ENCODE assay signal across 17 cellular contexts in genomic region chr16:53530741-53531140, GRCh38.
"Had no signal": no experiment of that assay in that cellular context is flagged by ENCODE, and none has a peak within 500 bp of the region (broad histone marks: within the 10 kb centered on the region; RNA-seq: fewer than 3 reads in every experiment).

No MANE protein-coding gene starts in this region.

- H2AFZ ChIP-seq: PC-9 had no signal

- H3K27me3 ChIP-seq: Peyer's patch had no signal

- H3K4me1 ChIP-seq: Peyer's patch had no signal

- DNase-seq: Karpas-422; KG1; MG63; NCI-H1436; NCI-H187; NCI-H2029; NCI-H345; NCI-H446 treated with DMSO at 0.1 percent for 48 hours; NCI-H748 treated with DMSO at 0.1 percent for 48 hours; NK-92 treated with Interleukin-12 subunit alpha and Interleukin-12 subunit beta, amount 100 ng/mL, for 24 hours; OCI-M1; PC-9; Peyer's patch; SW 1271; T-cell had no signal

- H3K36me3 ChIP-seq: MG63, Peyer's patch had no signal

- H3K27ac ChIP-seq: PC-9, Peyer's patch had no signal

- H3K9me3 ChIP-seq: MG63, Peyer's patch, SK-N-SH had no signal

- H3K9ac ChIP-seq: SK-N-SH had no signal

- ATAC-seq: Right ventricle myocardium inferior, T-cell had no signal

- H3K4me2 ChIP-seq: PC-9, SK-N-SH had no signal

- H3K4me3 ChIP-seq: MG63, PC-9, Peyer's patch had no signal
